9 cellular contexts compared by ENCODE assay signal in genomic region chr19:6062274-6062673, GRCh38. TPM values are rescaled to one million over a fixed set of nuclear protein-coding genes. Genes with fewer than 3 reads are reported as not detected.
A peak's percentile ranks its signal among the peaks of the same experiment; 100 is the strongest.
DNase-seq lines count a peak whose midpoint lies in the region; ATAC-seq and TF ChIP-seq lines count a peak whose summit lies in the region.
"Had no signal": no experiment of that assay in that cellular context is flagged by ENCODE, and none has a peak within 500 bp of the region (broad histone marks: within the 10 kb centered on the region; RNA-seq: fewer than 3 reads in every experiment).

No MANE protein-coding gene starts in this region.

- no peak overlapping the region for H2AK5ac ChIP-seq in mesenchymal stem cell (ENCODE audit: low read length, severe bottlenecking)

- no peak for ATAC-seq in GM21367 (IDR thresholded peaks at IDR 0.05; ENCODE audit: unreplicated experiment)
- no peak for ATAC-seq in GM19452 (IDR thresholded peaks at IDR 0.05; ENCODE audit: unreplicated experiment)
- ATAC-seq in HG03097 (IDR thresholded peaks at IDR 0.05; ENCODE audit: low FRiP score, unreplicated experiment) = no peak

- H3K27ac Mint-ChIP-seq in MCF 10A (ENCODE audit: low read depth, unreplicated experiment) = peak overlapping the region; percentile 87

- no peaks in the 10 kb centered on the region for H3K9me3 Mint-ChIP-seq in MCF 10A (ENCODE audit: unreplicated experiment)

- H2BK15ac ChIP-seq in mesenchymal stem cell (ENCODE audit: low read depth, poor library complexity, severe bottlenecking) = no peak overlapping the region

- DNase-seq in stimulated activated CD4-positive, alpha-beta T cell treated with anti-CD3 and anti-CD28 coated beads, Interleukin-15, amount 100 ng/mL, for 24 hours = peak; percentile 40
- no peak for DNase-seq in stimulated activated CD4-positive, alpha-beta T cell treated with anti-CD3 and anti-CD28 coated beads, Interleukin-12 subunit alpha, Interleukin-12 subunit beta, amount 100 ng/mL, for 4 hours
- DNase-seq in MCF 10A (ENCODE audit: unreplicated experiment) (no peak), mesenchymal stem cell (no peak)
- DNase-seq: T1000 had no signal

- H3K36me3 ChIP-seq in mesenchymal stem cell (ENCODE audit: control insufficient read depth in 1 of 2, insufficient read depth in 2 of 2, low read depth in 1 of 2, low read length in 2 of 2) (no peaks in the 10 kb centered on the region), urinary bladder (ENCODE audit: insufficient read depth) (no peaks in the 10 kb centered on the region)

- no peak overlapping the region for H2AFZ ChIP-seq in mesenchymal stem cell (ENCODE audit: low read depth, low read length)

- WGBS in mesenchymal stem cell = 92% methylated on average over 10 of the region's 11 CpGs
- 38% methylated on average over 11 of the region's 11 CpGs for WGBS in urinary bladder

- H3K23ac ChIP-seq in mesenchymal stem cell (ENCODE audit: low read length in 2 of 2) = no peak overlapping the region

- H3K36me3 Mint-ChIP-seq in MCF 10A (ENCODE audit: insufficient read depth, unreplicated experiment) = peaks cover 7% of the 10 kb centered on the region

- CTCF ChIA-PET in MCF 10A (lab: Yijun Ruan, JAX) = interaction anchor here (0.8 to 1.0 kb wide), 3 partner anchors 63 to 454 kb away, joined by 3 read pairs; no protein-coding TSS in a partner anchor

- no peak for TF ChIP-seq CTCF in MCF 10A (IDR thresholded peaks at IDR 0.05; ENCODE audit: unreplicated experiment)

- H3K79me1 ChIP-seq in mesenchymal stem cell (replicated peaks; ENCODE audit: low read length, poor library complexity, severe bottlenecking) = peaks cover 16% of the 10 kb centered on the region

- intact Hi-C loops in MCF 10A (cut with micrococcal nuclease) = no loop called here

- no peak overlapping the region for H3K4ac ChIP-seq in mesenchymal stem cell (ENCODE audit: low read depth in 1 of 2, low read length in 2 of 2)

- H3K4me2 ChIP-seq in mesenchymal stem cell (ENCODE audit: low read length, poor library complexity, severe bottlenecking) = no peak overlapping the region

- H3K27ac ChIP-seq in mesenchymal stem cell (ENCODE audit: low read length, poor library complexity, severe bottlenecking) (no peak overlapping the region), urinary bladder (ENCODE audit: low read depth) (peak overlapping the region; percentile 43)

- no peak overlapping the region for H4K91ac ChIP-seq in mesenchymal stem cell (ENCODE audit: low read length)

- peak overlapping the region; percentile 43 for H3K9ac ChIP-seq in mesenchymal stem cell (ENCODE audit: low read length)

- no peaks in the 10 kb centered on the region for H3K9me3 ChIP-seq in mesenchymal stem cell (ENCODE audit: control insufficient read depth, low read length)

- no peak overlapping the region for H3K4me3 ChIP-seq in mesenchymal stem cell (ENCODE audit: insufficient read depth in 1 of 2, low read depth in 1 of 2, low read length in 2 of 2)
- no peak overlapping the region for H3K4me3 ChIP-seq in urinary bladder (ENCODE audit: low read depth, low read length)

- H2BK12ac ChIP-seq in mesenchymal stem cell (ENCODE audit: low read length in 2 of 2) = no peak overlapping the region

- H3K27me3 Mint-ChIP-seq in MCF 10A (ENCODE audit: insufficient read depth, unreplicated experiment) = no peaks in the 10 kb centered on the region

- no peak overlapping the region for H2BK5ac ChIP-seq in mesenchymal stem cell (ENCODE audit: low read depth, low read length, poor library complexity, severe bottlenecking)

- peaks cover 53% of the 10 kb centered on the region for H3K4me1 Mint-ChIP-seq in MCF 10A (ENCODE audit: insufficient read depth, unreplicated experiment)

- H3K14ac ChIP-seq in mesenchymal stem cell (ENCODE audit: low read length in 2 of 2) = no peak overlapping the region

- H3K4me3 Mint-ChIP-seq in MCF 10A (ENCODE audit: unreplicated experiment) = no peak overlapping the region

- H3K4me1 ChIP-seq in mesenchymal stem cell (ENCODE audit: control insufficient read depth, insufficient read depth, low read depth, low read length) (peaks cover 20% of the 10 kb centered on the region), urinary bladder (ENCODE audit: insufficient read depth) (peaks cover 3% of the 10 kb centered on the region)

- H4K8ac ChIP-seq in mesenchymal stem cell (ENCODE audit: low read length) = no peak overlapping the region

- POLR2A ChIA-PET in MCF 10A (lab: Yijun Ruan, JAX) = interaction anchor here (0.7 to 4.4 kb wide), 7 partner anchors 9 to 63 kb away, joined by 3 to 30 read pairs (median 4); no protein-coding TSS in a partner anchor

- H3K27me3 ChIP-seq in mesenchymal stem cell (ENCODE audit: control insufficient read depth in 1 of 2, insufficient read depth in 1 of 2, low read length in 2 of 2) = no peaks in the 10 kb centered on the region

- no peak overlapping the region for H2BK120ac ChIP-seq in mesenchymal stem cell (ENCODE audit: low read depth, low read length)

- no TSS peak for BruUV-seq in MCF 10A (replicated peaks; lab: Mats Ljungman, UMichigan)

- peak overlapping the region in 1 of 2 experiments; percentile 13 for H3K18ac ChIP-seq in mesenchymal stem cell (ENCODE audit: low read depth in 1 of 2, low read length in 2 of 2)

RNA-seq across cellular contexts. Expression of gene RFX2, which starts 48.0 kb away (rescaled TPM):
- total RNA-seq in MCF 10A (2022) (9.9 and 10.7 TPM in 2 replicates), urinary bladder (13.4 TPM)
- polyA plus RNA-seq in mesenchymal stem cell (2013, experiment 1 of 2) = 3.2 TPM
- polyA plus RNA-seq in mesenchymal stem cell (2013, experiment 2 of 2) = 2.9 TPM
- polyA plus RNA-seq in urinary bladder = 12.8 TPM
